ENCODE assay signal across 20 cellular contexts in the genomic region with DNA sequence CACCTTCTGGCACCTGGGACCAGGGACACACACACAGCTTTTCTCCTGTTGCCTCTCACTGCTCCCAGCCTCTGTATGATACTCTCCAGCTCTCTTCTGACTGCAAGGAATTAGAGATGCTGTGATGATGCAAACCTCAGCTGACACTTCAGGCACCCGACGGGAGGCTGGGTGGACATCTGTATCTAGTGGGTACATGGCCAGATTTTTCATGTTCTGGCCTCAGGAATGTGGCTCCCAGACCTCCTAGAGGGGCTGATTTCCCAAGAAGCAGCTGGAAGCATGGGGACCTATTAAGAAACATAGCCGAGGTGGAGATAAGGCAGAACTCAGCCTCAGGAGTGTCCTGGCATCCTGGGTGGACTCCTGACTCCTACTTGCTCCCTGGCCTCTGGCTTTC.
A peak's percentile ranks its signal among the peaks of the same experiment; 100 is the strongest.
DNase-seq lines count a peak whose midpoint lies in the region; ATAC-seq and TF ChIP-seq lines count a peak whose summit lies in the region.
"Had no signal": no experiment of that assay in that cellular context is flagged by ENCODE, and none has a peak within 500 bp of the region (broad histone marks: within the 10 kb centered on the region; RNA-seq: fewer than 3 reads in every experiment).

No MANE protein-coding gene starts in this region.

- TF ChIP-seq CTCF in AG04449 (IDR thresholded peaks at IDR 0.05; ENCODE audit: insufficient read depth, low read length, missing control alignments) = no peak
- no peak for TF ChIP-seq CTCF in brain microvascular endothelial cell (IDR thresholded peaks at IDR 0.05; ENCODE audit: low read depth, low read length, missing control alignments)

- ATAC-seq in HG03571 (IDR thresholded peaks at IDR 0.05; ENCODE audit: unreplicated experiment) (no peak), HG03108 (IDR thresholded peaks at IDR 0.05; ENCODE audit: unreplicated experiment) (no peak)
- ATAC-seq: activated CD8-positive, alpha-beta T cell treated with anti-CD3 and anti-CD28 coated beads for 36 hours; esophagus mucosa; stimulated activated naive CD8-positive, alpha-beta T cell treated with anti-CD3 and anti-CD28 coated beads, Interleukin-15, Interleukin-2, amounts not matched to agents 100 U/mL and 50 U/mL, for 24 hours had no signal

- H3K4me3 ChIP-seq in AG04449 (ENCODE audit: low read depth, low read length) = no peak overlapping the region
- no peak overlapping the region for H3K4me3 ChIP-seq in brain microvascular endothelial cell (ENCODE audit: low read depth, low read length)
- H3K4me3 ChIP-seq: SJSA1, upper lobe of left lung had no signal

- in situ Hi-C loops in brain microvascular endothelial cell (cut with HindIII; ENCODE audit: low pct_ligation_motif_present, low sequenced_read_pairs) = no loop called here

- no peak overlapping the region for H3K27ac ChIP-seq in brain microvascular endothelial cell
- H3K27ac ChIP-seq: HL-60, SJSA1, upper lobe of left lung had no signal

- no peaks in the 10 kb centered on the region for H3K36me3 ChIP-seq in brain microvascular endothelial cell (replicated peaks)
- H3K36me3 ChIP-seq: SJSA1, upper lobe of left lung had no signal

- CTCF ChIA-PET in AG04449 (lab: Yijun Ruan, JAX) = interaction anchor here (1.7 to 27.4 kb wide), 6 partner anchors 9 to 291 kb away, joined by 7 to 971 read pairs (median 30); no protein-coding TSS in a partner anchor

- POLR2A ChIA-PET in AG04449 (lab: Yijun Ruan, JAX) = interaction anchor here (0.6 kb wide), 1 partner anchor 458 kb away, joined by 3 read pairs; the partner anchor contains the start of gene RAB5IF

- DNase-seq in AG04449 (ENCODE audit: low read depth, low spot score) = peak; percentile 46
- peak; percentile 64 for DNase-seq in GM04504 (ENCODE audit: low read depth)
- peak; percentile 44 for DNase-seq in brain microvascular endothelial cell
- DNase-seq in iris pigment epithelial cell (ENCODE audit: low read depth) = peak; percentile 75
- no peak for DNase-seq in NCI-H2196 treated with DMSO at 0.1 percent for 48 hours (lab: John Stamatoyannopoulos, UW; ENCODE audit: unreplicated experiment)
- DNase-seq in midbrain (lab: John Stamatoyannopoulos, UW) = no peak
- DNase-seq: ACHN; activated B cell treated with CpG ODN at 0.5 μM for 24 hours; activated CD8-positive, alpha-beta T cell treated with anti-CD3 and anti-CD28 coated beads for 36 hours; activated naive CD8-positive, alpha-beta T cell treated with anti-CD3 and anti-CD28 coated beads for 36 hours; activated T-cell treated with anti-CD3 and anti-CD28 coated beads, Interleukin-2, amount 50 U/mL, for 24 hours; caudate nucleus; left cardiac atrium; stimulated activated naive CD8-positive, alpha-beta T cell treated with anti-CD3 and anti-CD28 coated beads, Interleukin-15, Interleukin-2, amounts not matched to agents 100 U/mL and 50 U/mL, for 24 hours; upper lobe of left lung had no signal

- no peaks in the 10 kb centered on the region for H3K27me3 ChIP-seq in brain microvascular endothelial cell (replicated peaks)
- H3K27me3 ChIP-seq: SJSA1, upper lobe of left lung had no signal

Comparison
In these comparisons a context has a peak if more than half of its experiments do, and no peak if none do; other contexts are left out.
1. DNase-seq: peak in AG04449 (single experiment), GM04504 (single experiment), brain microvascular endothelial cell (single experiment) and iris pigment epithelial cell (single experiment); none in NCI-H2196 treated with DMSO at 0.1 percent for 48 hours (single experiment) and midbrain (single experiment).